Comparison of ENCODE assay signal across 8 cellular contexts in genomic region chr4:145936142-145937020, GRCh38. TPM values are rescaled to one million over a fixed set of nuclear protein-coding genes. Genes with fewer than 3 reads are reported as not detected.
DNase-seq lines count a peak whose midpoint lies in the region; ATAC-seq and TF ChIP-seq lines count a peak whose summit lies in the region.

No MANE protein-coding gene starts in this region.

- peak overlapping the region; percentile 88 for H3K27ac Mint-ChIP-seq in stimulated activated memory B cell treated with anti-CD40 and anti-IgM and Interleukin-4, amounts not matched to agents 10 μg/mL and 1 μg/mL and 100 μg/mL, for 72 hours

- no peaks in the 10 kb centered on the region for H3K36me3 ChIP-seq in muscle layer of duodenum (ENCODE audit: control insufficient read depth in 1 of 2, insufficient read depth in 2 of 2, low read length in 2 of 2)

- H3K27me3 ChIP-seq in muscle layer of duodenum (ENCODE audit: low read depth, low read length): no peaks in the 10 kb centered on the region

- H3K27me3 Mint-ChIP-seq in stimulated activated memory B cell treated with anti-CD40 and anti-IgM and Interleukin-4, amounts not matched to agents 10 μg/mL and 1 μg/mL and 100 μg/mL, for 72 hours: no peaks in the 10 kb centered on the region

- peak; percentile 32 for DNase-seq in NOMO-1 treated with DMSO at 0.1 percent for 48 hours (lab: John Stamatoyannopoulos, UW; ENCODE audit: unreplicated experiment)
- DNase-seq in activated T-cell treated with anti-CD3 and anti-CD28 coated beads, Interleukin-2, amount 50 U/mL, for 1 hour: peak; percentile 72

- H3K4me1 Mint-ChIP-seq in stimulated activated memory B cell treated with anti-CD40 and anti-IgM and Interleukin-4, amounts not matched to agents 10 μg/mL and 1 μg/mL and 100 μg/mL, for 72 hours: peaks cover 41% of the 10 kb centered on the region

- no peaks in the 10 kb centered on the region for H3K9me3 Mint-ChIP-seq in stimulated activated memory B cell treated with anti-CD40 and anti-IgM and Interleukin-4, amounts not matched to agents 10 μg/mL and 1 μg/mL and 100 μg/mL, for 72 hours

- H3K4me3 ChIP-seq in muscle layer of duodenum (ENCODE audit: low read depth in 1 of 2, low read length in 2 of 2): peak overlapping the region; percentile 80 to 89

- H3K4me1 ChIP-seq in muscle layer of duodenum (ENCODE audit: control insufficient read depth in 1 of 2, insufficient read depth in 2 of 2, low read length in 2 of 2): peaks cover 7 to 8% of the 10 kb centered on the region in 2 donors

- peak; percentile 57 for ATAC-seq in GM19035 (IDR thresholded peaks at IDR 0.05; ENCODE audit: unreplicated experiment)
- peak; percentile 52 for ATAC-seq in HG03342 (IDR thresholded peaks at IDR 0.05; ENCODE audit: unreplicated experiment)
- peak; percentile 81 for ATAC-seq in esophagus mucosa
- ATAC-seq in stimulated activated memory B cell treated with anti-CD40 and anti-IgM and Interleukin-4, amounts not matched to agents 10 μg/mL and 1 μg/mL and 100 μg/mL, for 72 hours: peak; percentile 76

- H3K9me3 ChIP-seq in muscle layer of duodenum (ENCODE audit: control insufficient read depth in 1 of 2, low read length in 2 of 2): no peaks in the 10 kb centered on the region

- H3K4me3 Mint-ChIP-seq in stimulated activated memory B cell treated with anti-CD40 and anti-IgM and Interleukin-4, amounts not matched to agents 10 μg/mL and 1 μg/mL and 100 μg/mL, for 72 hours: peak overlapping the region; percentile 94

- peak; percentile 36 for TF ChIP-seq CTCF in C4-2B (conservative IDR thresholded peaks at IDR 0.05)

- H3K36me3 Mint-ChIP-seq in stimulated activated memory B cell treated with anti-CD40 and anti-IgM and Interleukin-4, amounts not matched to agents 10 μg/mL and 1 μg/mL and 100 μg/mL, for 72 hours: no peaks in the 10 kb centered on the region

- H3K27ac ChIP-seq in C4-2B: peak overlapping the region; percentile 97
- H3K27ac ChIP-seq in muscle layer of duodenum (ENCODE audit: low read length): peak overlapping the region; percentile 90

RNA-seq across cellular contexts. Expression of gene ZNF827, which starts 2.2 kb away (rescaled TPM):
- 4.9 TPM for total RNA-seq in esophagus mucosa

Comparison
In these comparisons a context has a peak if more than half of its experiments do, and no peak if none do; other contexts are left out.
1. Peak in every context shown above with its lines: DNase-seq, ATAC-seq, H3K4me3 ChIP-seq and H3K27ac ChIP-seq.